In the genomic region with DNA sequence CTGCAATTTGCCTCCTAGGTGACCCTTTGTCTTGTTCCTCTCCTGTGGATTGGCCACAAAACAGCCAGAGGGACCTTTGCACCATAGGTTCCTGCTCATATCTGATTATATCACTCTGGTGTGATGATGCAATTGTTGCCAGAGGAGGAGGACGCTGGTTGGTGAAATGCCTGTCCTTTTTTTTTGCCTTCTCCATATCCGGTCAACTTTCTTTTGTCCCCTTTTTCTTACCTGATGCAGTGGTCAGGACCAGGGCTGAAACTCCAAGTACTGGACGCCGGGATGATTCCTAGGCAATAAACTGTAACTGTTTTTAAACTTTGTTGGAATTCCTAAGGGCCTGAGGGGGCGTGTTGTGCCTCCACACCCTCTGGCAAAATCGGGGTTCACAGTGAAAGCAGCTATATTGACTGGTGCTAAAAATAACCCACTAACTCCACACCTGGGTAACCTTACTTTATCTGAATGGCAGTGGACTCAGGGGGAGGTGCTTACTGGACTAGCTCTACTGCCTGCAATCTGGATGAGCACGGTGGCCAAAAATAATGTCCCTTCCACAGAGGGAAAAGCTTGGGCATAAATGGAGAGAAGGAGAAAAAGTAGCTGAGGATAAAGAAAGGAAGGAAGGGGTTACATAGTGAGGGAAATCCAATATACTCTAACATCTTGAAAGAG, we compare ENCODE assay signal across 1 cellular context.
TF ChIP-seq lines count a peak whose summit lies in the region.

No MANE protein-coding gene starts in this region.

TF ChIP-seq in IMR-90, 13 proteins besides CTCF, POLR2A, EP300 and RAD21:
- no peak for TF ChIP-seq NFE2L2 (IDR thresholded peaks at IDR 0.05; ENCODE audit: low read depth, low read length)
- TF ChIP-seq MXI1 (IDR thresholded peaks at IDR 0.05; ENCODE audit: borderline replicate concordance, low read depth, low read length), result no peak
- TF ChIP-seq MAZ (IDR thresholded peaks at IDR 0.05; ENCODE audit: borderline replicate concordance, low read depth, low read length), result no peak
- TF ChIP-seq MAFK (IDR thresholded peaks at IDR 0.05; ENCODE audit: low read depth, low read length), result no peak
- TF ChIP-seq, protein P1, sequence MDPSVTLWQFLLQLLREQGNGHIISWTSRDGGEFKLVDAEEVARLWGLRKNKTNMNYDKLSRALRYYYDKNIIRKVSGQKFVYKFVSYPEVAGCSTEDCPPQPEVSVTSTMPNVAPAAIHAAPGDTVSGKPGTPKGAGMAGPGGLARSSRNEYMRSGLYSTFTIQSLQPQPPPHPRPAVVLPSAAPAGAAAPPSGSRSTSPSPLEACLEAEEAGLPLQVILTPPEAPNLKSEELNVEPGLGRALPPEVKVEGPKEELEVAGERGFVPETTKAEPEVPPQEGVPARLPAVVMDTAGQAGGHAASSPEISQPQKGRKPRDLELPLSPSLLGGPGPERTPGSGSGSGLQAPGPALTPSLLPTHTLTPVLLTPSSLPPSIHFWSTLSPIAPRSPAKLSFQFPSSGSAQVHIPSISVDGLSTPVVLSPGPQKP (IDR thresholded peaks at IDR 0.05; ENCODE audit: borderline replicate concordance, low read depth, low read length), result no peak
- peak; percentile 35; the same call in 1 of the 2 replicates for TF ChIP-seq CEBPB (IDR thresholded peaks at IDR 0.05; ENCODE audit: low read depth, low read length)
- TF ChIP-seq, protein P2, sequence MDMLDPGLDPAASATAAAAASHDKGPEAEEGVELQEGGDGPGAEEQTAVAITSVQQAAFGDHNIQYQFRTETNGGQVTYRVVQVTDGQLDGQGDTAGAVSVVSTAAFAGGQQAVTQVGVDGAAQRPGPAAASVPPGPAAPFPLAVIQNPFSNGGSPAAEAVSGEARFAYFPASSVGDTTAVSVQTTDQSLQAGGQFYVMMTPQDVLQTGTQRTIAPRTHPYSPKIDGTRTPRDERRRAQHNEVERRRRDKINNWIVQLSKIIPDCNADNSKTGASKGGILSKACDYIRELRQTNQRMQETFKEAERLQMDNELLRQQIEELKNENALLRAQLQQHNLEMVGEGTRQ (IDR thresholded peaks at IDR 0.05; ENCODE audit: low read depth, low read length), result no peak
